1 cellular context compared by ENCODE assay signal in the genomic region with DNA sequence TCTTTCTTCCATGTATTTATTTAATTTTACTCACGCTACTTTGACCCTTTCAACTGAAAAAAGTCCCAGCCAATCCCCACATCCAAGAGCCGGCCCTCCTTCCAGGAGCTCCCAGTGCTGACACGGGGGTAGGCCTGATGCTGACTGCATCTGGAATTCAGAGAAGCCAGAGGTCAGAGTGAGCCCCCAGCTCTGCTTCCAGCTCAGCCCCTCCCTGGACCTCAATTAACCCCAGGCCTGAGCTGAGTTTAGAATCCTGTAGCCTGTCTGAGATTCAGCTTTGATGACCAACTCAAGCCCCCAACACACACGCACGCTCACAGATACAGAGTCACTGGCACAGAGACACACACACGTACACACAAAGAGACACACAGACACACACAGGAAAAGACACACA.
TF ChIP-seq lines count a peak whose summit lies in the region.

No MANE protein-coding gene starts in this region.

TF ChIP-seq in HepG2, 621 proteins besides CTCF, POLR2A, EP300 and RAD21 (continued from another document):
- TF ChIP-seq, protein P1, sequence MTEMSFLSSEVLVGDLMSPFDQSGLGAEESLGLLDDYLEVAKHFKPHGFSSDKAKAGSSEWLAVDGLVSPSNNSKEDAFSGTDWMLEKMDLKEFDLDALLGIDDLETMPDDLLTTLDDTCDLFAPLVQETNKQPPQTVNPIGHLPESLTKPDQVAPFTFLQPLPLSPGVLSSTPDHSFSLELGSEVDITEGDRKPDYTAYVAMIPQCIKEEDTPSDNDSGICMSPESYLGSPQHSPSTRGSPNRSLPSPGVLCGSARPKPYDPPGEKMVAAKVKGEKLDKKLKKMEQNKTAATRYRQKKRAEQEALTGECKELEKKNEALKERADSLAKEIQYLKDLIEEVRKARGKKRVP (CRISPR knock-in tag; IDR thresholded peaks at IDR 0.05): no peak
- TF ChIP-seq ZC3H4 (CRISPR knock-in tag; IDR thresholded peaks at IDR 0.05; ENCODE audit: borderline replicate concordance): no peak
- no peak for TF ChIP-seq EEA1 (CRISPR knock-in tag; IDR thresholded peaks at IDR 0.05; ENCODE audit: borderline replicate concordance)
- TF ChIP-seq MXD4 (CRISPR knock-in tag; IDR thresholded peaks at IDR 0.05): no peak
- TF ChIP-seq KDM5A (IDR thresholded peaks at IDR 0.05; ENCODE audit: borderline replicate concordance, low read length): no peak
- no peak for TF ChIP-seq HHEX (CRISPR knock-in tag; IDR thresholded peaks at IDR 0.05)
TF ChIP-seq in HepG2: peak in this region for 0.
